31 cellular contexts compared by ENCODE assay signal in genomic region chr6:69019832-69020231, GRCh38.
A peak's percentile ranks its signal among the peaks of the same experiment; 100 is the strongest.
DNase-seq lines count a peak whose midpoint lies in the region; ATAC-seq, FAIRE-seq and TF ChIP-seq lines count a peak whose summit lies in the region.
"Had no signal": no experiment of that assay in that cellular context is flagged by ENCODE, and none has a peak within 500 bp of the region (broad histone marks: within the 10 kb centered on the region; RNA-seq: fewer than 3 reads in every experiment).

No MANE protein-coding gene starts in this region.

- no peaks in the 10 kb centered on the region for H3K4me1 ChIP-seq in pancreas
- H3K4me1 ChIP-seq: BLaER1 treated with 17β-estradiol and CSF1 and Interleukin-3, amounts not matched to agents 10 nM and 100 nM; body of pancreas; psoas muscle; suprapubic skin; uterus had no signal

- intact Hi-C loops in pancreas (cut with DNase I): no loop called here

- no peak overlapping the region for H3K4me3 ChIP-seq in choroid plexus epithelial cell (ENCODE audit: low read depth, low read length)
- H3K4me3 ChIP-seq in pancreas: no peak overlapping the region
- H3K4me3 ChIP-seq: BLaER1 treated with 17β-estradiol and CSF1 and Interleukin-3, amounts not matched to agents 10 nM and 100 nM; body of pancreas; GM12878; psoas muscle; suprapubic skin; uterus had no signal

- H3K27me3 ChIP-seq in pancreas: no peaks in the 10 kb centered on the region
- H3K27me3 ChIP-seq: BLaER1 treated with 17β-estradiol and CSF1 and Interleukin-3, amounts not matched to agents 10 nM and 100 nM; body of pancreas; suprapubic skin; uterus had no signal

- no peak for FAIRE-seq in pancreas (lab: Jason Lieb, UNC)
- FAIRE-seq: colon, GM12878, small intestine had no signal

- no peak for TF ChIP-seq CTCF in choroid plexus epithelial cell (conservative IDR thresholded peaks at IDR 0.05; ENCODE audit: low read depth, low read length)
- no peak for TF ChIP-seq CTCF in pancreas (IDR thresholded peaks at IDR 0.05)

- no peaks in the 10 kb centered on the region for H3K36me3 ChIP-seq in pancreas
- H3K36me3 ChIP-seq: BLaER1 treated with 17β-estradiol and CSF1 and Interleukin-3, amounts not matched to agents 10 nM and 100 nM; suprapubic skin; uterus had no signal

- DNase-seq in AG08396 (ENCODE audit: low spot score): peak; percentile 3
- peak; percentile 75 for DNase-seq in M059J (ENCODE audit: low read depth)
- peak; percentile 47 for DNase-seq in choroid plexus epithelial cell (ENCODE audit: low read depth)
- DNase-seq in kidney tubule cell (ENCODE audit: low spot score): peak; percentile 70
- DNase-seq in NCI-H2081 treated with DMSO at 0.1 percent for 48 hours (lab: John Stamatoyannopoulos, UW): no peak
- no peak for DNase-seq in pancreas
- no peak for DNase-seq in iPS-NIHi7 (ENCODE audit: extremely low spot score)
- DNase-seq: activated CD4-positive, CD25-positive, alpha-beta regulatory T cell; activated CD8-positive, alpha-beta T cell treated with anti-CD3 and anti-CD28 coated beads for 36 hours; activated naive CD8-positive, alpha-beta T cell treated with anti-CD3 and anti-CD28 coated beads for 36 hours; body of pancreas; COR-L47; DMS79; effector CD8-positive, alpha-beta T cell; erythroblast; glutamatergic neuron; Kasumi-1; mammary epithelial cell; NCI-H1694 treated with DMSO at 0.1 percent for 48 hours; NCI-H526 treated with DMSO at 0.1 percent for 48 hours; psoas muscle; small intestine; stimulated activated CD4-positive, alpha-beta T cell treated with anti-CD3 and anti-CD28 coated beads, Interleukin-1b, Interleukin-23, amount 100 ng/mL, for 48 hours; T-helper 9 cell; uterus had no signal

- ATAC-seq in pancreas: no peak
- ATAC-seq in HG03139 (IDR thresholded peaks at IDR 0.05; ENCODE audit: unreplicated experiment): no peak
- ATAC-seq: activated CD8-positive, alpha-beta T cell treated with anti-CD3 and anti-CD28 coated beads for 36 hours; body of pancreas; GM12878; psoas muscle; Right ventricle myocardium inferior had no signal

- H3K27ac ChIP-seq in pancreas: no peak overlapping the region
- H3K27ac ChIP-seq: BLaER1 treated with 17β-estradiol and CSF1 and Interleukin-3, amounts not matched to agents 10 nM and 100 nM; body of pancreas; psoas muscle; suprapubic skin; uterus had no signal

- no peaks in the 10 kb centered on the region for H3K9me3 ChIP-seq in pancreas
- H3K9me3 ChIP-seq: BLaER1 treated with 17β-estradiol and CSF1 and Interleukin-3, amounts not matched to agents 10 nM and 100 nM; body of pancreas; psoas muscle; suprapubic skin; uterus had no signal

- WGBS in pancreas, 2 donors: 59 to 68% methylated on average over 4 of the region's 4 CpGs

Comparison
In these comparisons a context has a peak if more than half of its experiments do, and no peak if none do; other contexts are left out.
1. DNase-seq: peak in AG08396 (single experiment), M059J (single experiment), choroid plexus epithelial cell (single experiment) and kidney tubule cell (single experiment); none in NCI-H2081 treated with DMSO at 0.1 percent for 48 hours (single experiment), pancreas (0 of 6) and iPS-NIHi7 (single experiment).